Comparison of ENCODE assay signal across 8 cellular contexts in genomic region chr16:4272114-4272954, GRCh38. TPM values are rescaled to one million over a fixed set of nuclear protein-coding genes. Genes with fewer than 3 reads are reported as not detected.
DNase-seq lines count a peak whose midpoint lies in the region; ATAC-seq, FAIRE-seq and TF ChIP-seq lines count a peak whose summit lies in the region.

No MANE protein-coding gene starts in this region.

- H3K36me3 ChIP-seq in adipocyte (ENCODE audit: control insufficient read depth, insufficient read depth, low read length, severe bottlenecking), result no peaks in the 10 kb centered on the region
- H3K36me3 ChIP-seq in parathyroid adenoma (ENCODE audit: control insufficient read depth, insufficient read depth, low read length), result no peaks in the 10 kb centered on the region

- no peak for TF ChIP-seq POLR2A in GM12892 (IDR thresholded peaks at IDR 0.05; ENCODE audit: low read depth, low read length)

- H3K9ac ChIP-seq in adipocyte (ENCODE audit: low read length), result peak overlapping the region; percentile 95
- H3K9ac ChIP-seq in parathyroid adenoma, result peak overlapping the region; percentile 5

- intact Hi-C loops in left cardiac atrium (cut with DNase I), result no loop called here

- H3K4me2 ChIP-seq in parathyroid adenoma (ENCODE audit: low read length), result peak overlapping the region; percentile 100

- peak; percentile 7 to 17 for ATAC-seq in left cardiac atrium

- DNase-seq in SKM-1 treated with dmso at 0.1 percent for 144 hours (lab: John Stamatoyannopoulos, UW; ENCODE audit: unreplicated experiment) (peak; percentile 28), SKM-1 (lab: John Stamatoyannopoulos, UW; ENCODE audit: unreplicated experiment) (no peak), HEK293T (ENCODE audit: extremely low spot score) (peak; percentile 44), NCI-H226 (peak; percentile 24), adipocyte (ENCODE audit: low read depth) (peak; percentile 67), left cardiac atrium (peak; percentile 63), GM12892 (ENCODE audit: insufficient read length) (no peak)

- POLR2A ChIA-PET in HEK293T (lab: Yijun Ruan, JAX), result interaction anchor here (0.8 to 3.2 kb wide), 14 partner anchors 10 to 101 kb away, joined by 3 to 18 read pairs (median 4); partner anchors contain the start of gene GLIS2

- H3K79me2 ChIP-seq in parathyroid adenoma, result peaks cover 23% of the 10 kb centered on the region

- peak overlapping the region; percentile 91 for H2AFZ ChIP-seq in parathyroid adenoma

- H3K4me1 ChIP-seq in adipocyte (ENCODE audit: control insufficient read depth, insufficient read depth, low read length), result peaks cover 8% of the 10 kb centered on the region
- peaks cover 4% of the 10 kb centered on the region for H3K4me1 ChIP-seq in parathyroid adenoma

- no peak for FAIRE-seq in GM12892 (lab: Jason Lieb, UNC)

- peak overlapping the region; percentile 68 for H3K27ac ChIP-seq in parathyroid adenoma

- no peaks in the 10 kb centered on the region for H3K9me3 ChIP-seq in adipocyte (ENCODE audit: control insufficient read depth, low read length)
- no peaks in the 10 kb centered on the region for H3K9me3 ChIP-seq in parathyroid adenoma (ENCODE audit: control insufficient read depth, low read length)

- H3K4me3 ChIP-seq in adipocyte (ENCODE audit: low read length) (peak overlapping the region; percentile 98), parathyroid adenoma (ENCODE audit: low read depth, low read length) (peak overlapping the region; percentile 72)

- TF ChIP-seq CTCF in parathyroid adenoma (IDR thresholded peaks at IDR 0.05), result no peak

- H3K27me3 ChIP-seq in adipocyte (replicated peaks; ENCODE audit: control insufficient read depth, insufficient read depth, low read length) (no peaks in the 10 kb centered on the region), parathyroid adenoma (ENCODE audit: control insufficient read depth, insufficient read depth, low read length) (no peaks in the 10 kb centered on the region)

- CTCF ChIA-PET in HEK293T (lab: Yijun Ruan, JAX), result interaction anchor here (0.7 to 1.1 kb wide), 3 partner anchors 10 to 29 kb away, joined by 3 to 4 read pairs (median 3); no protein-coding TSS in a partner anchor

TF ChIP-seq in HEK293T, 16 proteins besides CTCF, POLR2A, EP300 and RAD21:
- no peak for TF ChIP-seq LEF1 (IDR thresholded peaks at IDR 0.05; ENCODE audit: borderline replicate concordance)
- TF ChIP-seq HDGF (IDR thresholded peaks at IDR 0.05; ENCODE audit: borderline replicate concordance), result no peak
- no peak for TF ChIP-seq FOXA1 (IDR thresholded peaks at IDR 0.05)
- no peak for TF ChIP-seq SUZ12 (IDR thresholded peaks at IDR 0.05)
- no peak for TF ChIP-seq FOXK2 (IDR thresholded peaks at IDR 0.05)
- no peak for TF ChIP-seq ZNF384 (IDR thresholded peaks at IDR 0.05)
- TF ChIP-seq PKNOX1 (IDR thresholded peaks at IDR 0.05), result no peak
- no peak for TF ChIP-seq L3MBTL2 (conservative IDR thresholded peaks at IDR 0.05)
- no peak for TF ChIP-seq SP1 (IDR thresholded peaks at IDR 0.05)
- TF ChIP-seq NFRKB (IDR thresholded peaks at IDR 0.05), result no peak
- TF ChIP-seq TARDBP (IDR thresholded peaks at IDR 0.05), result no peak
TF ChIP-seq in HEK293T: peak in this region for 0.

RNA-seq across cellular contexts. Expression of gene TFAP4, which starts 0.5 kb away (rescaled TPM):
- 1 to 10 TPM; 3.7 to 4.2 TPM for total RNA-seq in left cardiac atrium
- 12.6 TPM for polyA plus RNA-seq in GM12892 (2012; ENCODE audit: missing spikeins)

RNA-seq across cellular contexts. Expression of gene SRL, which starts 30.5 kb away (rescaled TPM):
- 100 to 1,000 TPM; 302 to 359 TPM for total RNA-seq in left cardiac atrium
- not detected for polyA plus RNA-seq in GM12892 (2012; ENCODE audit: missing spikeins)

RNA-seq across cellular contexts. Expression of gene GLIS2, which starts 43.5 kb away (rescaled TPM):
- 10 to 100 TPM; 23.9 to 29.2 TPM for total RNA-seq in left cardiac atrium
- 0.42 TPM for polyA plus RNA-seq in GM12892 (2012; ENCODE audit: missing spikeins)

Comparison
In these comparisons a context has a peak if more than half of its experiments do, and no peak if none do; other contexts are left out.
1. DNase-seq: peak in SKM-1 treated with dmso at 0.1 percent for 144 hours (single experiment), HEK293T (single experiment), NCI-H226 (single experiment), adipocyte (single experiment) and left cardiac atrium (single experiment); none in SKM-1 (single experiment) and GM12892 (single experiment).